ENCODE assay signal across 1 cellular context in genomic region chr6:110459137-110459536, GRCh38.
TF ChIP-seq lines count a peak whose summit lies in the region.

No MANE protein-coding gene starts in this region.

TF ChIP-seq in HepG2, 621 proteins besides CTCF, POLR2A, EP300 and RAD21 (continued from another document):
- TF ChIP-seq NFE2L2 (IDR thresholded peaks at IDR 0.05; ENCODE audit: low read length) = no peak
- TF ChIP-seq HNRNPL (IDR thresholded peaks at IDR 0.05; ENCODE audit: low read depth, low read length) = no peak
- TF ChIP-seq ATF7 (IDR thresholded peaks at IDR 0.05) = peak; percentile 89
- TF ChIP-seq ATF7 (CRISPR knock-in tag; IDR thresholded peaks at IDR 0.05) = no peak
- TF ChIP-seq ZNF563 (CRISPR knock-in tag; IDR thresholded peaks at IDR 0.05) = no peak
- no peak for TF ChIP-seq ARID3A (IDR thresholded peaks at IDR 0.05; ENCODE audit: low read depth, low read length)
- no peak for TF ChIP-seq GABPA (IDR thresholded peaks at IDR 0.05; ENCODE audit: low read depth, low read length)
- no peak for TF ChIP-seq GABPA (CRISPR knock-in tag; IDR thresholded peaks at IDR 0.05; ENCODE audit: low read depth)
- no peak for TF ChIP-seq DMTF1 (CRISPR knock-in tag; IDR thresholded peaks at IDR 0.05)
- no peak for TF ChIP-seq ELK4 (CRISPR knock-in tag; IDR thresholded peaks at IDR 0.05; ENCODE audit: borderline replicate concordance)
- no peak for TF ChIP-seq ZSCAN25 (CRISPR knock-in tag; IDR thresholded peaks at IDR 0.05)
